Comparison of ENCODE assay signal across 38 cellular contexts in the genomic region with DNA sequence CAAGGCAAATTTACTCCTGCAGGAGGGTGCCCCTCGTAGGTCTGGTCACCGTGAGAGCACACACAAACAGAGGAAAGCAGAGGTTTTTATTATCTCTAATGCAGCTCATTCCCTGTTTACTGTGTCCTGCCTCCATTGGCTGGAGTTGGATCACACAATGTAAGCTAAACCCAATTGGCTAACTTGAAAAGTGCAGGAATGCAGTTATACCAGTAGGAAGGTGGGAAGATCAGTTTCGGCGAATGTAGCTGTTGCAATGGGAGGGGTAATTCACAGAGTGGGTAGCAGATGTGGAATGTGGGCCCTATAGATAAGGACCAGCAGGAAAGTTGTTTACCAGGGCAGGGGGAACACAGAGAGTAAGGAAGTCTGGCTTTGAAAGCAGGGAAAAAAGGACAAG. TPM values are rescaled to one million over a fixed set of nuclear protein-coding genes. Genes with fewer than 3 reads are reported as not detected.
"Had no signal": no experiment of that assay in that cellular context is flagged by ENCODE, and none has a peak within 500 bp of the region (broad histone marks: within the 10 kb centered on the region; RNA-seq: fewer than 3 reads in every experiment).

No MANE protein-coding gene starts in this region.

- H3K27me3 ChIP-seq: adrenal gland, body of pancreas, esophagus squamous epithelium, gastroesophageal sphincter, heart right ventricle had no signal

- H3K27me3 Mint-ChIP-seq: activated B cell treated with CpG ODN at 0.5 μM for 24 hours; activated CD4-positive, alpha-beta memory T cell treated with anti-CD3 and anti-CD28 coated beads for 36 hours; activated CD8-positive, alpha-beta memory T cell treated with anti-CD3 and anti-CD28 coated beads, Interleukin-2, amount 10 ng/mL, durations not matched to agents 7 days and 5 days; activated naive CD4-positive, alpha-beta T cell treated with anti-CD3 and anti-CD28 coated beads, Interleukin-2, amount 50 U/mL, for 24 hours; activated naive CD8-positive, alpha-beta T cell treated with anti-CD3 and anti-CD28 coated beads for 36 hours; activated naive CD8-positive, alpha-beta T cell treated with anti-CD3 and anti-CD28 coated beads, Interleukin-2, amount 50 U/mL, for 24 hours; effector memory CD8-positive, alpha-beta T cell had no signal

- H3K27ac Mint-ChIP-seq: activated B cell treated with CpG ODN at 0.5 μM for 24 hours; activated CD4-positive, alpha-beta memory T cell treated with anti-CD3 and anti-CD28 coated beads for 36 hours; activated CD8-positive, alpha-beta memory T cell treated with anti-CD3 and anti-CD28 coated beads, Interleukin-2, amount 10 ng/mL, durations not matched to agents 7 days and 5 days; activated CD8-positive, alpha-beta T cell treated with anti-CD3 and anti-CD28 coated beads, Interleukin-2, amount 10 ng/mL, durations not matched to agents 7 days and 5 days; activated naive CD4-positive, alpha-beta T cell treated with anti-CD3 and anti-CD28 coated beads for 36 hours; activated naive CD4-positive, alpha-beta T cell treated with anti-CD3 and anti-CD28 coated beads, Interleukin-2, amount 50 U/mL, for 24 hours; activated naive CD8-positive, alpha-beta T cell treated with anti-CD3 and anti-CD28 coated beads for 36 hours; activated naive CD8-positive, alpha-beta T cell treated with anti-CD3 and anti-CD28 coated beads, Interleukin-2, amount 50 U/mL, for 24 hours; activated T-helper 1 cell treated with anti-CD3 and anti-CD28 coated beads, Interleukin-12 subunit alpha, Interleukin-12 subunit beta, Interleukin-2, Interleukin-4 antibody, amounts not matched to agents 30 ng/mL and 10 ng/mL and 1 ng/mL, durations not matched to agents 14 hours and 24 hours and 36 hours; activated T-helper 2 cell treated with anti-CD3 and anti-CD28 coated beads, Interferon-gamma antibody, Interleukin-2, Interleukin-4, amounts not matched to agents 10 μg/mL and 5 μg/mL and 100 μg/mL, durations not matched to agents 14 hours and 24 hours and 36 hours; effector memory CD8-positive, alpha-beta T cell had no signal

- H3K4me3 ChIP-seq: adrenal gland, body of pancreas, esophagus squamous epithelium, gastroesophageal sphincter, heart right ventricle had no signal

- H3K9me3 ChIP-seq: adrenal gland had no signal

- H3K4me3 Mint-ChIP-seq: activated B cell treated with CpG ODN at 0.5 μM for 24 hours; activated CD4-positive, alpha-beta memory T cell treated with anti-CD3 and anti-CD28 coated beads for 36 hours; activated CD8-positive, alpha-beta memory T cell treated with anti-CD3 and anti-CD28 coated beads, Interleukin-2, amount 10 ng/mL, durations not matched to agents 7 days and 5 days; activated CD8-positive, alpha-beta T cell treated with anti-CD3 and anti-CD28 coated beads, Interleukin-2, amount 10 ng/mL, durations not matched to agents 7 days and 5 days; activated naive CD4-positive, alpha-beta T cell treated with anti-CD3 and anti-CD28 coated beads for 36 hours; activated naive CD4-positive, alpha-beta T cell treated with anti-CD3 and anti-CD28 coated beads, Interleukin-2, amount 50 U/mL, for 24 hours; activated naive CD8-positive, alpha-beta T cell treated with anti-CD3 and anti-CD28 coated beads for 36 hours; activated naive CD8-positive, alpha-beta T cell treated with anti-CD3 and anti-CD28 coated beads, Interleukin-2, amount 50 U/mL, for 24 hours; activated T-helper 1 cell treated with anti-CD3 and anti-CD28 coated beads, Interleukin-12 subunit alpha, Interleukin-12 subunit beta, Interleukin-2, Interleukin-4 antibody, amounts not matched to agents 30 ng/mL and 10 ng/mL and 1 ng/mL, durations not matched to agents 14 hours and 24 hours and 36 hours; effector memory CD8-positive, alpha-beta T cell had no signal

- H3K36me3 ChIP-seq: adrenal gland, esophagus squamous epithelium, gastroesophageal sphincter, heart right ventricle had no signal

- H3K36me3 Mint-ChIP-seq: activated CD4-positive, alpha-beta memory T cell treated with anti-CD3 and anti-CD28 coated beads for 36 hours; activated CD8-positive, alpha-beta memory T cell treated with anti-CD3 and anti-CD28 coated beads, Interleukin-2, amount 10 ng/mL, durations not matched to agents 7 days and 5 days; activated naive CD4-positive, alpha-beta T cell treated with anti-CD3 and anti-CD28 coated beads, Interleukin-2, amount 50 U/mL, for 24 hours; activated naive CD8-positive, alpha-beta T cell treated with anti-CD3 and anti-CD28 coated beads for 36 hours had no signal

- H3K4me1 Mint-ChIP-seq: activated B cell treated with CpG ODN at 0.5 μM for 24 hours; activated CD8-positive, alpha-beta memory T cell treated with anti-CD3 and anti-CD28 coated beads, Interleukin-2, amount 10 ng/mL, durations not matched to agents 7 days and 5 days; activated naive CD4-positive, alpha-beta T cell treated with anti-CD3 and anti-CD28 coated beads, Interleukin-2, amount 50 U/mL, for 24 hours; activated naive CD8-positive, alpha-beta T cell treated with anti-CD3 and anti-CD28 coated beads for 36 hours; activated naive CD8-positive, alpha-beta T cell treated with anti-CD3 and anti-CD28 coated beads, Interleukin-2, amount 50 U/mL, for 24 hours had no signal

- H3K27ac ChIP-seq: adrenal gland, body of pancreas, epithelial cell of prostate, esophagus squamous epithelium, gastroesophageal sphincter, heart right ventricle, VCaP had no signal

- DNase-seq: activated B cell treated with CpG ODN at 0.5 μM for 24 hours; activated CD4-positive, alpha-beta memory T cell treated with anti-CD3 and anti-CD28 coated beads for 36 hours; activated CD4-positive, alpha-beta T cell treated with anti-CD3 and anti-CD28 coated beads for 48 hours; activated CD8-positive, alpha-beta memory T cell treated with anti-CD3 and anti-CD28 coated beads, Interleukin-2, amount 10 ng/mL, durations not matched to agents 7 days and 5 days; activated CD8-positive, alpha-beta memory T cell treated with anti-CD3 and anti-CD28 coated beads, Interleukin-2, amount 50 U/mL, for 4 hours; activated CD8-positive, alpha-beta T cell treated with anti-CD3 and anti-CD28 coated beads, Interleukin-2, amount 10 ng/mL, durations not matched to agents 7 days and 5 days; activated effector memory CD4-positive, alpha-beta T cell treated with anti-CD3 and anti-CD28 coated beads, Interleukin-2, amount 50 U/mL, for 16 hours; activated naive CD4-positive, alpha-beta T cell treated with anti-CD3 and anti-CD28 coated beads for 36 hours; activated naive CD8-positive, alpha-beta T cell treated with anti-CD3 and anti-CD28 coated beads for 36 hours; activated naive CD8-positive, alpha-beta T cell treated with anti-CD3 and anti-CD28 coated beads, Interleukin-2, amount 50 U/mL, for 24 hours; activated T-cell treated with anti-CD3 and anti-CD28 coated beads, Interleukin-2, amount 50 U/mL, for 1 hour; activated T-cell treated with anti-CD3 and anti-CD28 coated beads, Interleukin-2, amount 50 U/mL, for 48 hours; adrenal gland; amygdala; aorta; body of pancreas; caudate nucleus; cortex of kidney; dermis blood vessel endothelial cell; effector CD4-positive, alpha-beta T cell; effector memory CD8-positive, alpha-beta T cell; esophagus squamous epithelium; foreskin melanocyte; heart right ventricle; T-helper 2 cell had no signal

- H3K4me1 ChIP-seq: adrenal gland, body of pancreas, esophagus squamous epithelium, gastroesophageal sphincter, heart right ventricle had no signal

RNA-seq across cellular contexts. Expression of a gene that starts 42.5 kb away (rescaled TPM):
- total RNA-seq: activated B cell treated with CpG ODN at 0.5 μM for 24 hours; activated CD4-positive, alpha-beta memory T cell treated with anti-CD3 and anti-CD28 coated beads for 36 hours; activated CD8-positive, alpha-beta memory T cell treated with anti-CD3 and anti-CD28 coated beads for 36 hours; activated CD8-positive, alpha-beta memory T cell treated with anti-CD3 and anti-CD28 coated beads, Interleukin-2, amount 10 ng/mL, durations not matched to agents 7 days and 5 days; activated CD8-positive, alpha-beta T cell treated with anti-CD3 and anti-CD28 coated beads, Interleukin-2, amount 10 ng/mL, durations not matched to agents 7 days and 5 days; activated naive CD4-positive, alpha-beta T cell treated with anti-CD3 and anti-CD28 coated beads for 36 hours; activated naive CD8-positive, alpha-beta T cell treated with anti-CD3 and anti-CD28 coated beads for 36 hours; activated T-helper 1 cell treated with anti-CD3 and anti-CD28 coated beads, Interleukin-12 subunit alpha, Interleukin-12 subunit beta, Interleukin-2, Interleukin-4 antibody, amounts not matched to agents 30 ng/mL and 10 ng/mL and 1 ng/mL, durations not matched to agents 14 hours and 24 hours and 36 hours; activated T-helper 2 cell treated with anti-CD3 and anti-CD28 coated beads, Interferon-gamma antibody, Interleukin-2, Interleukin-4, amounts not matched to agents 10 μg/mL and 5 μg/mL and 100 μg/mL, durations not matched to agents 14 hours and 24 hours and 36 hours; aorta; chondrocyte; dermis blood vessel endothelial cell; endothelial cell of umbilical vein; esophagus squamous epithelium; fibroblast of lung; fibroblast of villous mesenchyme; glomerular endothelial cell; T-helper 1 cell treated with Interleukin-12 subunit alpha and Interleukin-12 subunit beta and Interleukin-4 antibody, amounts not matched to agents 30 ng/mL and 1 ng/mL, for 36 hours had no signal
- polyA plus RNA-seq: endothelial cell of umbilical vein, fibroblast of lung had no signal
